In genomic region chr3:148319161-148319915, GRCh38 we compare ENCODE assay signal across 8 cellular contexts.
A peak's percentile ranks its signal among the peaks of the same experiment; 100 is the strongest.
DNase-seq lines count a peak whose midpoint lies in the region; ATAC-seq and TF ChIP-seq lines count a peak whose summit lies in the region.

No MANE protein-coding gene starts in this region.

- no peaks in the 10 kb centered on the region for H3K27me3 ChIP-seq in psoas muscle (ENCODE audit: insufficient read depth in 3 of 3, low read length in 2 of 3)
- H3K27me3 ChIP-seq in sigmoid colon = no peaks in the 10 kb centered on the region
- no peaks in the 10 kb centered on the region for H3K27me3 ChIP-seq in effector memory CD4-positive, alpha-beta T cell (replicated peaks; ENCODE audit: control insufficient read depth, insufficient read depth, low read length, poor library complexity, severe bottlenecking)

- ATAC-seq in HG02798 (IDR thresholded peaks at IDR 0.05; ENCODE audit: poor library complexity, unreplicated experiment) (peak; percentile 92), psoas muscle (no peak)

- no peak overlapping the region for H3K27ac ChIP-seq in psoas muscle
- H3K27ac ChIP-seq in sigmoid colon = peak overlapping the region in 1 of 4 donors; percentile 28
- no peak overlapping the region for H3K27ac ChIP-seq in effector memory CD4-positive, alpha-beta T cell (ENCODE audit: insufficient read depth, low read length, poor library complexity, severe bottlenecking)

- no peaks in the 10 kb centered on the region for H3K27me3 Mint-ChIP-seq in activated CD4-positive, alpha-beta T cell treated with anti-CD3 and anti-CD28 coated beads, Interleukin-2, amount 10 ng/mL, durations not matched to agents 24 days and 14 days

- no peak for TF ChIP-seq CTCF in psoas muscle (IDR thresholded peaks at IDR 0.05)
- no peak for TF ChIP-seq CTCF in sigmoid colon (IDR thresholded peaks at IDR 0.05)

- H3K4me3 ChIP-seq in psoas muscle (no peak overlapping the region), sigmoid colon (no peak overlapping the region)
- H3K4me3 ChIP-seq in effector memory CD4-positive, alpha-beta T cell (ENCODE audit: insufficient read depth, low read depth, low read length, poor library complexity, severe bottlenecking) = no peak overlapping the region

- H3K36me3 Mint-ChIP-seq in activated CD4-positive, alpha-beta T cell treated with anti-CD3 and anti-CD28 coated beads, Interleukin-2, amount 10 ng/mL, durations not matched to agents 24 days and 14 days (ENCODE audit: low read depth) = no peaks in the 10 kb centered on the region

- no peaks in the 10 kb centered on the region for H3K4me1 ChIP-seq in psoas muscle
- peaks cover 0 to 12% (median 3%) of the 10 kb centered on the region in 4 donors for H3K4me1 ChIP-seq in sigmoid colon
- no peaks in the 10 kb centered on the region for H3K4me1 ChIP-seq in effector memory CD4-positive, alpha-beta T cell (ENCODE audit: control insufficient read depth, insufficient read depth, low read length, poor library complexity, severe bottlenecking)

- H3K4me1 Mint-ChIP-seq in activated CD4-positive, alpha-beta T cell treated with anti-CD3 and anti-CD28 coated beads, Interleukin-2, amount 10 ng/mL, durations not matched to agents 24 days and 14 days = peaks cover 3% of the 10 kb centered on the region

- peak overlapping the region; percentile 13 for H3K27ac Mint-ChIP-seq in activated CD4-positive, alpha-beta T cell treated with anti-CD3 and anti-CD28 coated beads, Interleukin-2, amount 10 ng/mL, durations not matched to agents 24 days and 14 days

- intact Hi-C loops in activated CD4-positive, alpha-beta T cell treated with anti-CD3 and anti-CD28 coated beads, Interleukin-2, amount 10 ng/mL, durations not matched to agents 24 days and 14 days (cut with micrococcal nuclease) = loop anchor here (1.0 to 10.0 kb wide), 2 partner anchors 21 to 625 kb away; no protein-coding TSS in a partner anchor
- intact Hi-C loops in psoas muscle (cut with DNase I) (no loop called here), sigmoid colon (cut with DNase I) (no loop called here)

- H3K9me3 ChIP-seq in psoas muscle = no peaks in the 10 kb centered on the region
- H3K9me3 ChIP-seq in sigmoid colon = no peaks in the 10 kb centered on the region
- H3K9me3 ChIP-seq in effector memory CD4-positive, alpha-beta T cell (ENCODE audit: control insufficient read depth, low read length) = no peaks in the 10 kb centered on the region

- 67 to 82% (median 78%) methylated on average over 7 of the region's 7 CpGs for WGBS in psoas muscle, 3 donors
- WGBS in sigmoid colon, 2 donors = 61% methylated on average over 7 of the region's 7 CpGs

- H3K36me3 ChIP-seq in psoas muscle (ENCODE audit: insufficient read depth in 1 of 2, low read depth in 1 of 2) (no peaks in the 10 kb centered on the region), sigmoid colon (no peaks in the 10 kb centered on the region)
- no peaks in the 10 kb centered on the region for H3K36me3 ChIP-seq in effector memory CD4-positive, alpha-beta T cell (ENCODE audit: control insufficient read depth, insufficient read depth, low read length)

- TF ChIP-seq POLR2A in sigmoid colon (IDR thresholded peaks at IDR 0.05) = no peak

- TF ChIP-seq EP300 in sigmoid colon (IDR thresholded peaks at IDR 0.05) = no peak

- peaks cover 10% of the 10 kb centered on the region for H3K9me3 Mint-ChIP-seq in activated CD4-positive, alpha-beta T cell treated with anti-CD3 and anti-CD28 coated beads, Interleukin-2, amount 10 ng/mL, durations not matched to agents 24 days and 14 days

- H3K4me3 Mint-ChIP-seq in activated CD4-positive, alpha-beta T cell treated with anti-CD3 and anti-CD28 coated beads, Interleukin-2, amount 10 ng/mL, durations not matched to agents 24 days and 14 days = no peak overlapping the region

- DNase-seq in activated CD4-positive, alpha-beta T cell treated with anti-CD3 and anti-CD28 coated beads, Interleukin-2, amount 10 ng/mL, durations not matched to agents 24 days and 14 days = no peak
- DNase-seq in activated CD4-positive, alpha-beta T cell treated with anti-CD3 and anti-CD28 coated beads, Interleukin-2, amount 50 U/mL, for 48 hours = no peak
- peak; percentile 76 for DNase-seq in NOMO-1 treated with dmso at 0.1 percent for 144 hours (lab: John Stamatoyannopoulos, UW; ENCODE audit: unreplicated experiment)
- peak; percentile 68 for DNase-seq in foreskin melanocyte
- DNase-seq in psoas muscle = no peak
- no peak for DNase-seq in sigmoid colon
- DNase-seq in effector memory CD4-positive, alpha-beta T cell = no peak

Comparison
In these comparisons a context has a peak if more than half of its experiments do, and no peak if none do; other contexts are left out.
1. DNase-seq: peak in NOMO-1 treated with dmso at 0.1 percent for 144 hours (single experiment) and foreskin melanocyte (single experiment); none in activated CD4-positive, alpha-beta T cell treated with anti-CD3 and anti-CD28 coated beads, Interleukin-2, amount 10 ng/mL, durations not matched to agents 24 days and 14 days (single experiment), activated CD4-positive, alpha-beta T cell treated with anti-CD3 and anti-CD28 coated beads, Interleukin-2, amount 50 U/mL, for 48 hours (0 of 2), psoas muscle (0 of 2), sigmoid colon (single experiment) and effector memory CD4-positive, alpha-beta T cell (0 of 3).